In the genomic region with DNA sequence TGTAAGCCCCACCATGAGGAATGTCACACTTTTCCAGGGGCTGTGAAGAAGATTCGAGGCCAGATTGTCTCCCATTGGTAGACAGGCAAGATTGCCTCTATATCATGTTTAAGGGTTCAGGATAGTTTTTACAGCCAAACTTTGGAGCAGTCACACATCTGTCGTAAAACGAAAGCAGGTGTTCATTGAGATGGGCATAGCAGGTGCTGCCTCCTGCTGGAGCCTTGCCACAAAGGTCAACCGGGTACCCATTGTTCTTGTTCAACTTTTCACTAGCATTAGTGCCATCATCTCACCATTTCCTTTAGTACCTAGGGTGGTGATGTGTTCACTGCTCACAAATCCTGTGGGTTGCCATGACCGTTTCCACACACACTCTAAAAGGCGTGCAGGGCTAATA, we compare ENCODE assay signal across 25 cellular contexts.
DNase-seq lines count a peak whose midpoint lies in the region; ATAC-seq, FAIRE-seq and TF ChIP-seq lines count a peak whose summit lies in the region.
"Had no signal": no experiment of that assay in that cellular context is flagged by ENCODE, and none has a peak within 500 bp of the region (broad histone marks: within the 10 kb centered on the region; RNA-seq: fewer than 3 reads in every experiment).

No MANE protein-coding gene starts in this region.

- H3K27me3 ChIP-seq in HCT116 (ENCODE audit: insufficient read depth, low read length) (no peaks in the 10 kb centered on the region), HepG2 (ENCODE audit: control insufficient read depth in 1 of 2, insufficient read depth in 2 of 2, low read length in 2 of 2) (no peaks in the 10 kb centered on the region)
- H3K27me3 ChIP-seq: uterus had no signal

- CTCF ChIA-PET in HCT116 (lab: Charles Lee) (no interaction called here), HepG2 (lab: Yijun Ruan, JAX; ENCODE audit: low intra/inter-chr PET ratio, low total read pairs) (no interaction called here)

- TF ChIP-seq RAD21 in HCT116 (IDR thresholded peaks at IDR 0.05; ENCODE audit: low read depth) (no peak), HepG2 (CRISPR knock-in tag; IDR thresholded peaks at IDR 0.05) (no peak)

- no peaks in the 10 kb centered on the region; the same call in 1 of the 2 replicates for H3K9me2 ChIP-seq in HCT116 (ENCODE audit: insufficient read depth)

- no peak for TF ChIP-seq POLR2A in HCT116 (IDR thresholded peaks at IDR 0.05; ENCODE audit: borderline replicate concordance, extremely low read depth, insufficient read depth, insufficient read length)
- no peak for TF ChIP-seq POLR2A in HepG2 (IDR thresholded peaks at IDR 0.05; ENCODE audit: insufficient read depth in 1 of 2, low read depth in 2 of 2, low read length in 2 of 2)

- H3K36me3 ChIP-seq in HCT116 (ENCODE audit: control insufficient read depth in 1 of 2, insufficient read depth in 2 of 2, low read length in 2 of 2) (no peaks in the 10 kb centered on the region), HepG2 (replicated peaks in 1 of 2; ENCODE audit: control insufficient read depth in 1 of 2, insufficient read depth in 2 of 2, low read length in 2 of 2) (no peaks in the 10 kb centered on the region)
- H3K36me3 ChIP-seq: uterus had no signal

- H3K9me3 ChIP-seq in HCT116 (ENCODE audit: control insufficient read depth in 1 of 2, insufficient read depth in 1 of 2, low read depth in 1 of 2, low read length in 2 of 2) (no peaks in the 10 kb centered on the region), HepG2 (ENCODE audit: low read length) (peaks cover 15% of the 10 kb centered on the region)
- H3K9me3 ChIP-seq: uterus had no signal

- TF ChIP-seq CTCF in GM12865 (IDR thresholded peaks at IDR 0.05; ENCODE audit: insufficient read depth, low read depth, low read length, missing control alignments) (no peak), HCT116 (IDR thresholded peaks at IDR 0.05 in 2 of 3, conservative IDR thresholded peaks at IDR 0.05 in 1 of 3; ENCODE audit: borderline replicate concordance in 1 of 3, insufficient read depth in 1 of 3, low read depth in 2 of 3, low read length in 2 of 3) (peak in 2 of 3 experiments; percentile 25 to 28; a peak in 2 of 6 replicates), HepG2 (CRISPR knock-in tag; IDR thresholded peaks at IDR 0.05) (no peak)

- H3K79me2 ChIP-seq in HCT116 (ENCODE audit: insufficient read depth, low read length) (no peaks in the 10 kb centered on the region), HepG2 (ENCODE audit: insufficient read depth, low read length) (no peaks in the 10 kb centered on the region)

- H3K4me2 ChIP-seq in HCT116 (ENCODE audit: low read length) (no peak overlapping the region), HepG2 (ENCODE audit: low read depth, low read length) (no peak overlapping the region)

- RAD21 ChIA-PET in HCT116 (lab: Charles Lee; ENCODE audit: low non-redundant PET in 1 of 2, low total read pairs in 2 of 2, uncharacterized antibody in 2 of 2, unreplicated experiment in 2 of 2) = no interaction called here

- H3K4me1 ChIP-seq in HCT116 (ENCODE audit: control insufficient read depth in 1 of 2, insufficient read depth in 2 of 2, low read length in 2 of 2) = no peaks in the 10 kb centered on the region
- H3K4me1 ChIP-seq in HepG2 (ENCODE audit: insufficient read depth, low read length) = no peaks in the 10 kb centered on the region
- H3K4me1 ChIP-seq: uterus had no signal

- POLR2A ChIA-PET in HCT116 (lab: Charles Lee) = no interaction called here
- POLR2A ChIA-PET in HepG2 (lab: Yijun Ruan, JAX) = no interaction called here

- H3K4me3 ChIP-seq in GM12865 (ENCODE audit: low read depth, low read length) (no peak overlapping the region), HCT116 (replicated peaks in 1 of 2; ENCODE audit: low read depth in 1 of 2, low read length in 2 of 2) (no peak overlapping the region), HepG2 (replicated peaks in 1 of 3; ENCODE audit: insufficient read depth in 1 of 3, low read depth in 2 of 3, low read length in 3 of 3) (no peak overlapping the region)
- H3K4me3 ChIP-seq: uterus had no signal

- 0% methylated on average over 5 of the region's 6 CpGs for WGBS in HepG2 (ENCODE audit: low lambda C conversion rate)

- H2AFZ ChIP-seq in HCT116 (ENCODE audit: low read depth, low read length, poor library complexity, severe bottlenecking) (no peak overlapping the region), HepG2 (ENCODE audit: low read length) (no peak overlapping the region)

- no peak overlapping the region for H3K9ac ChIP-seq in HCT116 (ENCODE audit: low read length)
- H3K9ac ChIP-seq in HepG2 (ENCODE audit: insufficient read depth, low read depth, low read length) = no peak overlapping the region

- ATAC-seq in HCT116 (no peak), HepG2 (no peak), GM21423 (IDR thresholded peaks at IDR 0.05; ENCODE audit: unreplicated experiment) (no peak)
- ATAC-seq: effector memory CD8-positive, alpha-beta T cell; stimulated activated naive B cell treated with anti-CD40 and anti-IgM and Interleukin-4, amounts not matched to agents 10 μg/mL and 1 μg/mL and 100 μg/mL, for 72 hours had no signal

- FAIRE-seq in HepG2 (lab: Jason Lieb, UNC) = no peak
- FAIRE-seq: colon had no signal

- H3K27ac ChIP-seq in HCT116 (ENCODE audit: low read depth, low read length) (no peak overlapping the region), HepG2 (ENCODE audit: extremely low read length, insufficient read depth, low read length) (no peak overlapping the region)
- H3K27ac ChIP-seq: uterus had no signal

- intact Hi-C loops in HCT116 (cut with micrococcal nuclease) = no loop called here
- intact Hi-C loops in HepG2 (cut with micrococcal nuclease; ENCODE audit: unreplicated experiment) = no loop called here

- TF ChIP-seq EP300 in HepG2 (IDR thresholded peaks at IDR 0.05; ENCODE audit: low read depth in 2 of 2, low read length in 2 of 2) (no peak), HepG2 (CRISPR knock-in tag; IDR thresholded peaks at IDR 0.05; ENCODE audit: borderline replicate concordance) (no peak)

- in situ Hi-C loops in HepG2 (cut with HindIII; ENCODE audit: extremely low pct_ligation_motif_present, low pct_unique_long_range_greater_than_20kb) = no loop called here

- no peaks in the 10 kb centered on the region for H4K20me1 ChIP-seq in HCT116 (ENCODE audit: insufficient read depth)
- H4K20me1 ChIP-seq in HepG2 (ENCODE audit: insufficient read depth, low read length) = no peaks in the 10 kb centered on the region

- DNase-seq in GM12865 (ENCODE audit: low read depth) = peak; percentile 1
- no peak for DNase-seq in HCT116 (ENCODE audit: low read depth, low spot score)
- peak; percentile 10 for DNase-seq in RPMI8226
- peak; percentile 45 for DNase-seq in iPS-NIHi11 (ENCODE audit: low spot score)
- DNase-seq in putamen (ENCODE audit: low spot score) = no peak
- DNase-seq in HepG2 (ENCODE audit: low spot score) = no peak
- DNase-seq: activated CD4-positive, alpha-beta memory T cell treated with anti-CD3 and anti-CD28 coated beads for 36 hours; activated CD4-positive, CD25-positive, alpha-beta regulatory T cell; activated gamma-delta T cell; activated T-cell treated with anti-CD3 and anti-CD28 coated beads for 4 hours; CD4-positive, alpha-beta memory T cell; DMS79 treated with DMSO at 0.1 percent for 48 hours; effector memory CD8-positive, alpha-beta T cell; HCEC 1CT; KBM-7; naive B cell; NCI-H187 treated with DMSO at 0.1 percent for 48 hours; NCI-H446 treated with DMSO at 0.1 percent for 48 hours; retina; stimulated activated CD4-positive, alpha-beta T cell treated with anti-CD3 and anti-CD28 coated beads, Interleukin-2, amount 100 ng/mL, for 48 hours; stimulated activated naive B cell treated with anti-CD40 and anti-IgM and Interleukin-4, amounts not matched to agents 10 μg/mL and 1 μg/mL and 100 μg/mL, for 72 hours; T1000; uterus had no signal

- BruUV-seq in HCT116 (replicated peaks; lab: Mats Ljungman, UMichigan) (no TSS peak), HepG2 (replicated peaks; lab: Mats Ljungman, UMichigan) (no TSS peak)

TF ChIP-seq in HCT116, 20 proteins besides CTCF, POLR2A, EP300 and RAD21 (continues in another document):
- TF ChIP-seq, protein P1, sequence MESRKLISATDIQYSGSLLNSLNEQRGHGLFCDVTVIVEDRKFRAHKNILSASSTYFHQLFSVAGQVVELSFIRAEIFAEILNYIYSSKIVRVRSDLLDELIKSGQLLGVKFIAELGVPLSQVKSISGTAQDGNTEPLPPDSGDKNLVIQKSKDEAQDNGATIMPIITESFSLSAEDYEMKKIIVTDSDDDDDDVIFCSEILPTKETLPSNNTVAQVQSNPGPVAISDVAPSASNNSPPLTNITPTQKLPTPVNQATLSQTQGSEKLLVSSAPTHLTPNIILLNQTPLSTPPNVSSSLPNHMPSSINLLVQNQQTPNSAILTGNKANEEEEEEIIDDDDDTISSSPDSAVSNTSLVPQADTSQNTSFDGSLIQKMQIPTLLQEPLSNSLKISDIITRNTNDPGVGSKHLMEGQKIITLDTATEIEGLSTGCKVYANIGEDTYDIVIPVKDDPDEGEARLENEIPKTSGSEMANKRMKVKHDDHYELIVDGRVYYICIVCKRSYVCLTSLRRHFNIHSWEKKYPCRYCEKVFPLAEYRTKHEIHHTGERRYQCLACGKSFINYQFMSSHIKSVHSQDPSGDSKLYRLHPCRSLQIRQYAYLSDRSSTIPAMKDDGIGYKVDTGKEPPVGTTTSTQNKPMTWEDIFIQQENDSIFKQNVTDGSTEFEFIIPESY (IDR thresholded peaks at IDR 0.05; ENCODE audit: extremely low read depth, insufficient replicate concordance, low read length) = no peak
- TF ChIP-seq ZFX (IDR thresholded peaks at IDR 0.05) (no peak), TCF7L2 (IDR thresholded peaks at IDR 0.05; ENCODE audit: borderline replicate concordance, extremely low read depth, insufficient read depth, insufficient read length) (no peak)

TF ChIP-seq in HepG2, 621 proteins besides CTCF, POLR2A, EP300 and RAD21 (continues in another document):
- TF ChIP-seq, protein P2, sequence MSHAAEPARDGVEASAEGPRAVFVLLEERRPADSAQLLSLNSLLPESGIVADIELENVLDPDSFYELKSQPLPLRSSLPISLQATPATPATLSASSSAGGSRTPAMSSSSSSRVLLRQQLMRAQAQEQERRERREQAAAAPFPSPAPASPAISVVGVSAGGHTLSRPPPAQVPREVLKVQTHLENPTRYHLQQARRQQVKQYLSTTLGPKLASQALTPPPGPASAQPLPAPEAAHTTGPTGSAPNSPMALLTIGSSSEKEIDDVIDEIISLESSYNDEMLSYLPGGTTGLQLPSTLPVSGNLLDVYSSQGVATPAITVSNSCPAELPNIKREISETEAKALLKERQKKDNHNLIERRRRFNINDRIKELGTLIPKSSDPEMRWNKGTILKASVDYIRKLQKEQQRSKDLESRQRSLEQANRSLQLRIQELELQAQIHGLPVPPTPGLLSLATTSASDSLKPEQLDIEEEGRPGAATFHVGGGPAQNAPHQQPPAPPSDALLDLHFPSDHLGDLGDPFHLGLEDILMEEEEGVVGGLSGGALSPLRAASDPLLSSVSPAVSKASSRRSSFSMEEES (CRISPR knock-in tag; IDR thresholded peaks at IDR 0.05) = no peak
- TF ChIP-seq ZNF121 (CRISPR knock-in tag; IDR thresholded peaks at IDR 0.05) = no peak
- no peak for TF ChIP-seq ZNF44 (CRISPR knock-in tag; IDR thresholded peaks at IDR 0.05)
- TF ChIP-seq ZNF446 (CRISPR knock-in tag; IDR thresholded peaks at IDR 0.05) = no peak
- no peak for TF ChIP-seq ZNF567 (CRISPR knock-in tag; IDR thresholded peaks at IDR 0.05; ENCODE audit: borderline replicate concordance)

Comparison
In these comparisons a context has a peak if more than half of its experiments do, and no peak if none do; other contexts are left out.
1. DNase-seq: peak in GM12865 (single experiment), RPMI8226 (single experiment) and iPS-NIHi11 (single experiment); none in HCT116 (single experiment), putamen (single experiment) and HepG2 (single experiment).
2. CTCF ChIP-seq: peak in HCT116 (2 of 3); none in GM12865 (single experiment) and HepG2 (single experiment).